ENCODE assay signal across 14 cellular contexts in the genomic region with DNA sequence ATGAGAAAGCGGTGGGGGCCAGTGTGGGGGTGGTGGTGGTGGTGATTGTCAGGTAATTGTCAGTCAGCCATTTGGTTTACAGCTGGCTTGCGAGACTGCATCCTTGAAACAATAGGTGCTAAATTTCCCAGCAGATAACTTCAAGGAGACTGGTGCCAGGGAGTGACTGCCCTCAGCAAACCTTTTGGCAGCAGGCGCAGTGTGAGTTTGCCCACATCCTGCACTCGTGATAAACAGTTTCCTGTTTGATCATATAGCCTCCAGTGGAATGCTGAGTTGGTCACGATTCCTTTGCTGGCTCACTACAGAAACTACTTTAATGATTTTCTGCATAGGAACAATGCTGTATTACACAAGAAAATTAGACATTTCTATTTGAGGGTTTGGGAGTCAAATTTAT. TPM values are rescaled to one million over a fixed set of nuclear protein-coding genes. Genes with fewer than 3 reads are reported as not detected.
DNase-seq lines count a peak whose midpoint lies in the region; ATAC-seq and TF ChIP-seq lines count a peak whose summit lies in the region.
"Had no signal": no experiment of that assay in that cellular context is flagged by ENCODE, and none has a peak within 500 bp of the region (broad histone marks: within the 10 kb centered on the region; RNA-seq: fewer than 3 reads in every experiment).

No MANE protein-coding gene starts in this region.

- peaks cover 9% of the 10 kb centered on the region for H3K36me3 Mint-ChIP-seq in activated CD8-positive, alpha-beta T cell treated with anti-CD3 and anti-CD28 coated beads, Interleukin-2, amount 10 ng/mL, durations not matched to agents 7 days and 5 days (ENCODE audit: low read depth)

- peaks cover 9% of the 10 kb centered on the region for H3K4me1 ChIP-seq in foreskin keratinocyte
- H3K4me1 ChIP-seq: ascending aorta had no signal

- ATAC-seq in HG03571 (IDR thresholded peaks at IDR 0.05; ENCODE audit: unreplicated experiment): peak; percentile 16
- no peak for ATAC-seq in activated CD8-positive, alpha-beta T cell treated with anti-CD3 and anti-CD28 coated beads, Interleukin-2, amount 10 ng/mL, durations not matched to agents 7 days and 5 days
- ATAC-seq in foreskin keratinocyte: peak; percentile 85

- TF ChIP-seq CTCF in foreskin keratinocyte (conservative IDR thresholded peaks at IDR 0.05): no peak

- H3K27me3 Mint-ChIP-seq in activated CD8-positive, alpha-beta T cell treated with anti-CD3 and anti-CD28 coated beads, Interleukin-2, amount 10 ng/mL, durations not matched to agents 7 days and 5 days (ENCODE audit: low read depth): no peaks in the 10 kb centered on the region

- H3K4me3 Mint-ChIP-seq in activated CD8-positive, alpha-beta T cell treated with anti-CD3 and anti-CD28 coated beads, Interleukin-2, amount 10 ng/mL, durations not matched to agents 7 days and 5 days: no peak overlapping the region

- H3K27ac Mint-ChIP-seq in activated CD8-positive, alpha-beta T cell treated with anti-CD3 and anti-CD28 coated beads, Interleukin-2, amount 10 ng/mL, durations not matched to agents 7 days and 5 days: peak overlapping the region; percentile 56

- peak overlapping the region; percentile 94 for H3K27ac ChIP-seq in foreskin keratinocyte
- H3K27ac ChIP-seq: 22Rv1, ascending aorta had no signal

- CTCF ChIA-PET in activated CD8-positive, alpha-beta T cell treated with anti-CD3 and anti-CD28 coated beads, Interleukin-2, amount 10 ng/mL, durations not matched to agents 7 days and 5 days (lab: Charles Lee): no interaction called here

- intact Hi-C loops in cardiac septum (cut with DNase I): no loop called here

- peak; percentile 1 for DNase-seq in NK-92 treated with Interleukin-12 subunit alpha and Interleukin-12 subunit beta, amount 100 ng/mL, for 24 hours (lab: John Stamatoyannopoulos, UW)
- DNase-seq in NK-92 (lab: John Stamatoyannopoulos, UW; ENCODE audit: unreplicated experiment) (no peak), foreskin keratinocyte (peak; percentile 65 to 79), SK-N-DZ (ENCODE audit: low spot score) (no peak), NCI-H510A (lab: John Stamatoyannopoulos, UW) (no peak), cardiac septum (ENCODE audit: low spot score) (no peak)
- peak; percentile 38 for DNase-seq in activated CD8-positive, alpha-beta T cell treated with anti-CD3 and anti-CD28 coated beads, Interleukin-2, amount 10 ng/mL, durations not matched to agents 7 days and 5 days
- DNase-seq: erythroblast, Kasumi-1, NCI-H2227 treated with DMSO at 0.1 percent for 48 hours, SIG-M5 had no signal

- no peaks in the 10 kb centered on the region for H3K27me3 ChIP-seq in foreskin keratinocyte
- H3K27me3 ChIP-seq: ascending aorta had no signal

- POLR2A ChIA-PET in activated CD8-positive, alpha-beta T cell treated with anti-CD3 and anti-CD28 coated beads, Interleukin-2, amount 10 ng/mL, durations not matched to agents 7 days and 5 days (lab: Charles Lee): no interaction called here

- H3K4me1 Mint-ChIP-seq in activated CD8-positive, alpha-beta T cell treated with anti-CD3 and anti-CD28 coated beads, Interleukin-2, amount 10 ng/mL, durations not matched to agents 7 days and 5 days (ENCODE audit: low read depth): peaks cover 17% of the 10 kb centered on the region

- H3K9me3 Mint-ChIP-seq in activated CD8-positive, alpha-beta T cell treated with anti-CD3 and anti-CD28 coated beads, Interleukin-2, amount 10 ng/mL, durations not matched to agents 7 days and 5 days (ENCODE audit: insufficient read depth): peaks cover 5% of the 10 kb centered on the region

RNA-seq across cellular contexts. Expression of a gene that starts 46.0 kb away (rescaled TPM):
- total RNA-seq in activated CD8-positive, alpha-beta T cell treated with anti-CD3 and anti-CD28 coated beads, Interleukin-2, amount 10 ng/mL, durations not matched to agents 7 days and 5 days: 100 to 1,000 TPM; 270 to 275 TPM
- 362 and 408 TPM in 2 replicates for total RNA-seq in foreskin keratinocyte
- 555 and 624 TPM in 2 replicates for polyA plus RNA-seq in foreskin keratinocyte
- not detected in 2 replicates for polyA plus RNA-seq in SK-N-DZ (2014; cell fraction: cytosol; rRNA removed)
- polyA plus RNA-seq in SK-N-DZ (2014; cell fraction: nucleus; rRNA removed): not detected in 2 replicates
- not detected for total RNA-seq in cardiac septum
- total RNA-seq: ascending aorta had no signal

RNA-seq across cellular contexts. Expression of a gene that starts 47.8 kb away (rescaled TPM):
- total RNA-seq in activated CD8-positive, alpha-beta T cell treated with anti-CD3 and anti-CD28 coated beads, Interleukin-2, amount 10 ng/mL, durations not matched to agents 7 days and 5 days: 10 to 100 TPM; 12.7 to 14.7 TPM
- total RNA-seq in foreskin keratinocyte: 8.1 and 8.5 TPM in 2 replicates
- polyA plus RNA-seq in foreskin keratinocyte: 1.1 and 1.3 TPM in 2 replicates
- polyA plus RNA-seq in SK-N-DZ (2014; cell fraction: cytosol; rRNA removed): not detected in 2 replicates
- not detected in 2 replicates for polyA plus RNA-seq in SK-N-DZ (2014; cell fraction: nucleus; rRNA removed)
- total RNA-seq in cardiac septum: not detected
- total RNA-seq: ascending aorta had no signal

Comparison
In these comparisons a context has a peak if more than half of its experiments do, and no peak if none do; other contexts are left out.
1. DNase-seq: peak in NK-92 treated with Interleukin-12 subunit alpha and Interleukin-12 subunit beta, amount 100 ng/mL, for 24 hours (single experiment), activated CD8-positive, alpha-beta T cell treated with anti-CD3 and anti-CD28 coated beads, Interleukin-2, amount 10 ng/mL, durations not matched to agents 7 days and 5 days (single experiment) and foreskin keratinocyte (2 of 2); none in NK-92 (single experiment), SK-N-DZ (single experiment), NCI-H510A (single experiment) and cardiac septum (single experiment).